In the genomic region with DNA sequence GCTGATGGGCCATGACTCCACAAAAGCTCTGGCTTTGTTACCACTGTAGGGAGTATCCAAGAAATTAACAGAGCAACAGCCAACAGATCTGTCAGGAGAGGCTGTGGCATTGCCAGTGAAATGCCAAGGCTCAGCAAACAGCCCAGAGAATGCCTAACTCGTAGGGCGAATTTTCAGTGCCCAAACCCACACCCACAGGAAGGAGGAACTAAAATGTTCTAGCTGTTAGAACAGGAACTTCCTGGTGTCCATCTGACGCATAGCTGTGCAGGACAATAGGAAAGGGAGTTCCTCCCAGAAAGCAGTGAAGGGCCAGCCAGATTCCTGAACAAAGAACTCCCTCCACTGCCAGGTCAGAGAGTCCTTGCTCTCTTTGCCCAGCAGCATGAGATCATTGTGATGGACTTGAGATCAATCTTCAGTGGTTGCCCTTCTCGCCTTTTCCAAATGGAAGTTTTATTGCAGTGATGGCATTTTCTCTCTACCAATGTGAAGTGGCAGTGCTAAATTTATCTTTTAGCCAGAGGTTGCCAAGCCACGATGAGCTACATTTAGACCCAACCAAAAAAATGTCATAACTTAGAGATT, we compare ENCODE assay signal across 11 cellular contexts.
DNase-seq lines count a peak whose midpoint lies in the region; TF ChIP-seq lines count a peak whose summit lies in the region.
"Had no signal": no experiment of that assay in that cellular context is flagged by ENCODE, and none has a peak within 500 bp of the region (broad histone marks: within the 10 kb centered on the region; RNA-seq: fewer than 3 reads in every experiment).

No MANE protein-coding gene starts in this region.

- peak overlapping the region; percentile 17 for H3K4me3 ChIP-seq in adipocyte (ENCODE audit: low read length)
- no peak overlapping the region for H3K4me3 ChIP-seq in parathyroid adenoma (ENCODE audit: low read depth, low read length)
- no peak overlapping the region for H3K4me3 ChIP-seq in CD4-positive, alpha-beta memory T cell (ENCODE audit: low read length in 2 of 2)

- no peaks in the 10 kb centered on the region for H3K79me2 ChIP-seq in parathyroid adenoma

- H3K36me3 Mint-ChIP-seq in CD14-positive monocyte: peaks cover 0 to 3% of the 10 kb centered on the region in 2 donors
- peaks cover 0 to 4% of the 10 kb centered on the region in 2 donors for H3K36me3 Mint-ChIP-seq in CD4-positive, alpha-beta memory T cell
- H3K36me3 Mint-ChIP-seq: activated naive CD8-positive, alpha-beta T cell treated with anti-CD3 and anti-CD28 coated beads, Interleukin-2, amount 10 ng/mL, durations not matched to agents 7 days and 5 days had no signal

- H3K9ac ChIP-seq in adipocyte (ENCODE audit: low read length) (no peak overlapping the region), parathyroid adenoma (no peak overlapping the region)

- H3K4me3 Mint-ChIP-seq in CD14-positive monocyte: peak overlapping the region in 1 of 2 donors; percentile 57
- no peak overlapping the region for H3K4me3 Mint-ChIP-seq in CD4-positive, alpha-beta memory T cell
- H3K4me3 Mint-ChIP-seq: activated naive CD8-positive, alpha-beta T cell treated with anti-CD3 and anti-CD28 coated beads, Interleukin-2, amount 10 ng/mL, durations not matched to agents 7 days and 5 days; T-helper 17 cell had no signal

- peaks cover 9% of the 10 kb centered on the region for H3K4me1 ChIP-seq in adipocyte (ENCODE audit: control insufficient read depth, insufficient read depth, low read length)
- no peaks in the 10 kb centered on the region for H3K4me1 ChIP-seq in parathyroid adenoma
- no peaks in the 10 kb centered on the region for H3K4me1 ChIP-seq in CD4-positive, alpha-beta memory T cell (ENCODE audit: insufficient read depth, low read length)

- no peaks in the 10 kb centered on the region for H3K27me3 ChIP-seq in adipocyte (replicated peaks; ENCODE audit: control insufficient read depth, insufficient read depth, low read length)
- no peaks in the 10 kb centered on the region for H3K27me3 ChIP-seq in parathyroid adenoma (ENCODE audit: control insufficient read depth, insufficient read depth, low read length)
- no peaks in the 10 kb centered on the region for H3K27me3 ChIP-seq in CD4-positive, alpha-beta memory T cell (ENCODE audit: insufficient read depth, low read length)

- POLR2A ChIA-PET in CD4-positive, alpha-beta memory T cell (lab: Charles Lee; ENCODE audit: partially characterized antibody): no interaction called here

- peaks cover 3 to 14% (median 5%) of the 10 kb centered on the region in 7 donors for H3K9me3 Mint-ChIP-seq in CD14-positive monocyte
- H3K9me3 Mint-ChIP-seq in CD4-positive, alpha-beta memory T cell: no peaks in the 10 kb centered on the region
- H3K9me3 Mint-ChIP-seq: activated naive CD8-positive, alpha-beta T cell treated with anti-CD3 and anti-CD28 coated beads, Interleukin-2, amount 10 ng/mL, durations not matched to agents 7 days and 5 days had no signal

- H3K9me3 ChIP-seq in adipocyte (ENCODE audit: control insufficient read depth, low read length): no peaks in the 10 kb centered on the region
- H3K9me3 ChIP-seq in parathyroid adenoma (ENCODE audit: control insufficient read depth, low read length): no peaks in the 10 kb centered on the region
- no peaks in the 10 kb centered on the region for H3K9me3 ChIP-seq in CD4-positive, alpha-beta memory T cell (ENCODE audit: control insufficient read depth in 1 of 2, low read length in 2 of 2)

- H3K27me3 Mint-ChIP-seq in CD14-positive monocyte (ENCODE audit: low read depth in 3 of 3): peaks cover 0 to 1% (median 0%) of the 10 kb centered on the region in 3 donors
- peaks cover 1 to 8% of the 10 kb centered on the region in 2 donors for H3K27me3 Mint-ChIP-seq in CD4-positive, alpha-beta memory T cell

- peaks cover 17% of the 10 kb centered on the region for H3K4me1 Mint-ChIP-seq in CD14-positive monocyte
- no peaks in the 10 kb centered on the region for H3K4me1 Mint-ChIP-seq in CD4-positive, alpha-beta memory T cell
- H3K4me1 Mint-ChIP-seq: activated naive CD8-positive, alpha-beta T cell treated with anti-CD3 and anti-CD28 coated beads, Interleukin-2, amount 10 ng/mL, durations not matched to agents 7 days and 5 days; T-helper 17 cell had no signal

- peak overlapping the region; percentile 59 to 92 (median 75) for H3K27ac Mint-ChIP-seq in CD14-positive monocyte
- H3K27ac Mint-ChIP-seq in CD4-positive, alpha-beta memory T cell: no peak overlapping the region
- H3K27ac Mint-ChIP-seq: activated naive CD8-positive, alpha-beta T cell treated with anti-CD3 and anti-CD28 coated beads, Interleukin-2, amount 10 ng/mL, durations not matched to agents 7 days and 5 days; T-helper 17 cell had no signal

- DNase-seq in CD14-positive monocyte (ENCODE audit: low spot score) (no peak), adipocyte (ENCODE audit: low read depth) (no peak), globus pallidus (ENCODE audit: low spot score) (peak; percentile 18), NOMO-1 (lab: John Stamatoyannopoulos, UW; ENCODE audit: unreplicated experiment in 2 of 2) (no peak), activated gamma-delta T cell (lab: John Stamatoyannopoulos, UW) (no peak)
- no peak for DNase-seq in CD4-positive, alpha-beta memory T cell
- no peak for DNase-seq in effector CD8-positive, alpha-beta T cell (lab: John Stamatoyannopoulos, UW)
- DNase-seq: activated naive CD8-positive, alpha-beta T cell treated with anti-CD3 and anti-CD28 coated beads, Interleukin-2, amount 10 ng/mL, durations not matched to agents 7 days and 5 days; NCI-H1930; T-helper 17 cell had no signal

- no peak overlapping the region for H3K4me2 ChIP-seq in parathyroid adenoma (ENCODE audit: low read length)

- peak overlapping the region; percentile 82 for H3K27ac ChIP-seq in parathyroid adenoma
- no peak overlapping the region for H3K27ac ChIP-seq in CD4-positive, alpha-beta memory T cell (ENCODE audit: low read depth, low read length)

- TF ChIP-seq CTCF in CD14-positive monocyte (IDR thresholded peaks at IDR 0.05) (no peak), parathyroid adenoma (IDR thresholded peaks at IDR 0.05) (no peak)

- no peaks in the 10 kb centered on the region for H3K36me3 ChIP-seq in adipocyte (ENCODE audit: control insufficient read depth, insufficient read depth, low read length, severe bottlenecking)
- H3K36me3 ChIP-seq in parathyroid adenoma (ENCODE audit: control insufficient read depth, insufficient read depth, low read length): no peaks in the 10 kb centered on the region
- H3K36me3 ChIP-seq in CD4-positive, alpha-beta memory T cell (ENCODE audit: insufficient read depth, low read length): no peaks in the 10 kb centered on the region

- intact Hi-C loops in CD14-positive monocyte (cut with micrococcal nuclease): no loop called here
- intact Hi-C loops in CD4-positive, alpha-beta memory T cell (cut with micrococcal nuclease): no loop called here

- CTCF ChIA-PET in CD4-positive, alpha-beta memory T cell (lab: Charles Lee; ENCODE audit: partially characterized antibody): interaction anchor here (0.9 kb wide), 1 partner anchor 64 kb away, joined by 3 read pairs; no protein-coding TSS in a partner anchor

- no peak overlapping the region for H2AFZ ChIP-seq in parathyroid adenoma

Comparison
In these comparisons a context has a peak if more than half of its experiments do, and no peak if none do; other contexts are left out.
1. H3K27ac Mint-ChIP-seq: peak in CD14-positive monocyte (7 of 7); none in CD4-positive, alpha-beta memory T cell (0 of 7).